ENCODE assay signal across 8 cellular contexts in the genomic region with DNA sequence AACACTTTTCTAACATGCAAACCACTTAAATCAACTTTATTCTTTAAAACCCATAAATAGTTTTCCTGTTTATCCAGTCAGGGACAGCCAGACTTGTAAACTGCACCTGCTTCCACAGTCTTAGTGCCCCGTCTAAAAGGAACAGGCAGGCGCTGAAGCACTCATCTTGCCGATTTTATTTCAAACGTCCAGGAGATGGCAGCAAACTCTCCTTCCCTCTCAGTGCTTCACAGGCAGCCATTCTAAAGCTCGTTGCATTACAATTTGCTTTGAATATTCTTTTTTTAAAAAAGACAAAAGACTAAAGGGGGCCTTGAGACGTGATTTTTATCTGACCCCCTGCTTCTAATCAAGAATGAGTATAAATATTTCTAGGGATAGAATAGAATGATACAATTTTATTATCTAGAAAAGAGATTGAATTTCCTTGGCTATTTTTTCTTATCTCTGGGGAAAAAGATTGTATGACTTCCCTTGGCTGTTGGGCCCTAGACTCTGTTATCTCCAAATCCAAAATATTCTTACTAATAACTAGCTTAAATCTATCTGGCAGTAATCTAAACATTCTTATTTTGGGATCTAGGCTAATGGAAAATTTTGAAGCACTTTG.
DNase-seq lines count a peak whose midpoint lies in the region; ATAC-seq, FAIRE-seq and TF ChIP-seq lines count a peak whose summit lies in the region.

No MANE protein-coding gene starts in this region.

- H3K4me3 Mint-ChIP-seq in activated T-cell treated with anti-CD3 and anti-CD28 coated beads, Interleukin-2, amount 50 U/mL, for 72 hours, result no peak overlapping the region

- H3K9me3 Mint-ChIP-seq in activated T-cell treated with anti-CD3 and anti-CD28 coated beads, Interleukin-2, amount 50 U/mL, for 72 hours, result no peaks in the 10 kb centered on the region

- FAIRE-seq in HTR-8/SVneo (lab: Jason Lieb, UNC) (no peak), frontal cortex (lab: Jason Lieb, UNC) (no peak)

- peak; percentile 72 for TF ChIP-seq CTCF in OCI-LY1 (IDR thresholded peaks at IDR 0.05; ENCODE audit: low read length)
- TF ChIP-seq CTCF in parathyroid adenoma (IDR thresholded peaks at IDR 0.05), result peak; percentile 46

- no peaks in the 10 kb centered on the region for H3F3A ChIP-seq in OCI-LY1 (ENCODE audit: insufficient read depth, low read length)

- H3K36me3 Mint-ChIP-seq in activated T-cell treated with anti-CD3 and anti-CD28 coated beads, Interleukin-2, amount 50 U/mL, for 72 hours (ENCODE audit: insufficient read depth in 2 of 2), result no peaks in the 10 kb centered on the region

- peak overlapping the region; percentile 36; the same call in 1 of the 2 replicates for H2AFZ ChIP-seq in OCI-LY1 (ENCODE audit: low read length)
- peak overlapping the region; percentile 45 for H2AFZ ChIP-seq in parathyroid adenoma

- H3K9me3 ChIP-seq in OCI-LY1 (ENCODE audit: low read length) (no peaks in the 10 kb centered on the region), parathyroid adenoma (ENCODE audit: control insufficient read depth, low read length) (no peaks in the 10 kb centered on the region)

- H3K27me3 Mint-ChIP-seq in activated T-cell treated with anti-CD3 and anti-CD28 coated beads, Interleukin-2, amount 50 U/mL, for 72 hours (ENCODE audit: low read depth), result no peaks in the 10 kb centered on the region

- H3K27me3 ChIP-seq in OCI-LY1 (ENCODE audit: insufficient read depth, low read length), result no peaks in the 10 kb centered on the region
- no peaks in the 10 kb centered on the region for H3K27me3 ChIP-seq in parathyroid adenoma (ENCODE audit: control insufficient read depth, insufficient read depth, low read length)

- DNase-seq in EL (peak; percentile 75), HTR-8/SVneo (ENCODE audit: insufficient read length, low spot score) (peak; percentile 54), frontal cortex (ENCODE audit: low spot score in 2 of 2) (peak; percentile 39 to 48), ecto neural progenitor cell (ENCODE audit: low spot score) (no peak)
- DNase-seq in activated T-cell treated with anti-CD3 and anti-CD28 coated beads, Interleukin-2, amount 50 U/mL, for 72 hours, result peak; percentile 54 to 55

- H3K4me2 ChIP-seq in OCI-LY1 (ENCODE audit: low read length) (no peak overlapping the region), parathyroid adenoma (ENCODE audit: low read length) (no peak overlapping the region)

- no peaks in the 10 kb centered on the region for H3K79me2 ChIP-seq in OCI-LY1 (ENCODE audit: insufficient read depth, low read length)
- H3K79me2 ChIP-seq in parathyroid adenoma, result no peaks in the 10 kb centered on the region

- H3K4me3 ChIP-seq in OCI-LY1 (ENCODE audit: low read depth, low read length, poor library complexity, severe bottlenecking) (no peak overlapping the region), parathyroid adenoma (ENCODE audit: low read depth, low read length) (peak overlapping the region; percentile 7)

- H3K36me3 ChIP-seq in OCI-LY1 (ENCODE audit: insufficient read depth, low read length) (no peaks in the 10 kb centered on the region), parathyroid adenoma (ENCODE audit: control insufficient read depth, insufficient read depth, low read length) (no peaks in the 10 kb centered on the region)

- peaks cover 54% of the 10 kb centered on the region for H3K4me1 ChIP-seq in OCI-LY1 (ENCODE audit: insufficient read depth, low read length, severe bottlenecking)
- H3K4me1 ChIP-seq in parathyroid adenoma, result no peaks in the 10 kb centered on the region

- H3K9me2 ChIP-seq in OCI-LY1 (ENCODE audit: low read depth, low read length), result no peaks in the 10 kb centered on the region

- H3K4me1 Mint-ChIP-seq in activated T-cell treated with anti-CD3 and anti-CD28 coated beads, Interleukin-2, amount 50 U/mL, for 72 hours (ENCODE audit: low read depth), result peaks cover 17% of the 10 kb centered on the region

- H3K27ac Mint-ChIP-seq in activated T-cell treated with anti-CD3 and anti-CD28 coated beads, Interleukin-2, amount 50 U/mL, for 72 hours, result no peak overlapping the region

- no peak overlapping the region for H3K9ac ChIP-seq in OCI-LY1 (ENCODE audit: low read length)
- no peak overlapping the region for H3K9ac ChIP-seq in parathyroid adenoma

- ATAC-seq in GM21529 (IDR thresholded peaks at IDR 0.05; ENCODE audit: unreplicated experiment), result peak; percentile 92
- ATAC-seq in activated T-cell treated with anti-CD3 and anti-CD28 coated beads, Interleukin-2, amount 50 U/mL, for 72 hours (replicated peaks in 1 of 2), result peak; percentile 84 to 88

- no peak overlapping the region for H3K27ac ChIP-seq in OCI-LY1 (ENCODE audit: low read depth, low read length, poor library complexity, severe bottlenecking)
- H3K27ac ChIP-seq in parathyroid adenoma, result no peak overlapping the region

- no peaks in the 10 kb centered on the region for H4K20me1 ChIP-seq in OCI-LY1 (ENCODE audit: insufficient read depth, low read length)
